Comparison of ENCODE assay signal across 1 cellular context in genomic region chr11:9169595-9170295, GRCh38.
A peak's percentile ranks its signal among the peaks of the same experiment; 100 is the strongest.
TF ChIP-seq lines count a peak whose summit lies in the region.

No MANE protein-coding gene starts in this region.

TF ChIP-seq in K562, 482 proteins besides CTCF, POLR2A, EP300 and RAD21 (continued from another document):
- TF ChIP-seq REST (CRISPR knock-in tag; IDR thresholded peaks at IDR 0.05; ENCODE audit: low read depth) = no peak
- TF ChIP-seq BHLHE40 (IDR thresholded peaks at IDR 0.05; ENCODE audit: low read length) = no peak
- no peak for TF ChIP-seq THAP12 (CRISPR knock-in tag; IDR thresholded peaks at IDR 0.05)
- TF ChIP-seq DPF2 (IDR thresholded peaks at IDR 0.05) = peak; percentile 17; the same call in 1 of the 2 replicates
- peak; percentile 21; the same call in 1 of the 2 replicates for TF ChIP-seq TCF3 (CRISPR knock-in tag; IDR thresholded peaks at IDR 0.05)
- no peak for TF ChIP-seq ARID2 (IDR thresholded peaks at IDR 0.05)
- TF ChIP-seq ELF2 (CRISPR knock-in tag; IDR thresholded peaks at IDR 0.05) = no peak
- no peak for TF ChIP-seq OTX1 (CRISPR knock-in tag; IDR thresholded peaks at IDR 0.05)
- TF ChIP-seq DMBX1 (CRISPR knock-in tag; IDR thresholded peaks at IDR 0.05; ENCODE audit: borderline replicate concordance) = no peak
- no peak for TF ChIP-seq POLR3A (IDR thresholded peaks at IDR 0.05; ENCODE audit: borderline replicate concordance, extremely low read depth, insufficient read depth, insufficient read length)
- no peak for TF ChIP-seq ZNF707 (CRISPR knock-in tag; conservative IDR thresholded peaks at IDR 0.05)
- no peak for TF ChIP-seq THRA (IDR thresholded peaks at IDR 0.05)
- TF ChIP-seq MLX (CRISPR knock-in tag; conservative IDR thresholded peaks at IDR 0.05) = no peak
- no peak for TF ChIP-seq ZNF551 (CRISPR knock-in tag; IDR thresholded peaks at IDR 0.05)
- TF ChIP-seq RBBP5 (IDR thresholded peaks at IDR 0.05; ENCODE audit: borderline replicate concordance, insufficient read depth, low read length, poor library complexity, severe bottlenecking) = no peak
- TF ChIP-seq STAT5A (IDR thresholded peaks at IDR 0.05; ENCODE audit: borderline replicate concordance, low read length) = no peak
- TF ChIP-seq GATAD2B (IDR thresholded peaks at IDR 0.05; ENCODE audit: borderline replicate concordance) = no peak
- peak; percentile 57 for TF ChIP-seq PKNOX1 (IDR thresholded peaks at IDR 0.05)
- no peak for TF ChIP-seq VEZF1 (CRISPR knock-in tag; IDR thresholded peaks at IDR 0.05)
- no peak for TF ChIP-seq PYGO2 (tag; IDR thresholded peaks at IDR 0.05)
- no peak for TF ChIP-seq ZFP1 (CRISPR knock-in tag; IDR thresholded peaks at IDR 0.05)
- TF ChIP-seq MITF (IDR thresholded peaks at IDR 0.05) = no peak
- no peak for TF ChIP-seq TBL1XR1 (IDR thresholded peaks at IDR 0.05; ENCODE audit: low read length in 2 of 2)
- TF ChIP-seq TEAD4 (IDR thresholded peaks at IDR 0.05; ENCODE audit: low read length) = no peak
- TF ChIP-seq TEAD4 (CRISPR knock-in tag; IDR thresholded peaks at IDR 0.05; ENCODE audit: borderline replicate concordance) = no peak
- TF ChIP-seq ESRRA (IDR thresholded peaks at IDR 0.05; ENCODE audit: borderline replicate concordance, low read depth) = peak; percentile 69
- TF ChIP-seq GABPA (tag; conservative IDR thresholded peaks at IDR 0.05; ENCODE audit: low read depth) = peak; percentile 57
- 0 out of 2 replicates have a peak, but pooled peaks have one; percentile 4 for TF ChIP-seq THRB (CRISPR knock-in tag; conservative IDR thresholded peaks at IDR 0.05)
- TF ChIP-seq ETV1 (tag; conservative IDR thresholded peaks at IDR 0.05; ENCODE audit: low read depth) = peak; percentile 46; the same call in 1 of the 2 replicates
- no peak for TF ChIP-seq PML (IDR thresholded peaks at IDR 0.05; ENCODE audit: low read length)
- peak; percentile 58 for TF ChIP-seq CBFA2T3 (IDR thresholded peaks at IDR 0.05)
- peak; percentile 11; the same call in 1 of the 2 replicates for TF ChIP-seq CBFA2T2 (conservative IDR thresholded peaks at IDR 0.05)
- TF ChIP-seq ZNF589 (CRISPR knock-in tag; IDR thresholded peaks at IDR 0.05; ENCODE audit: low read depth) = peak; percentile 66
- TF ChIP-seq ZEB2 (IDR thresholded peaks at IDR 0.05) = 0 out of 2 replicates have a peak, but pooled peaks have one; percentile 37
TF ChIP-seq in K562: peak in this region for 11.
